8 cellular contexts compared by ENCODE assay signal in genomic region chr17:30823425-30823824, GRCh38. TPM values are rescaled to one million over a fixed set of nuclear protein-coding genes. Genes with fewer than 3 reads are reported as not detected.
DNase-seq lines count a peak whose midpoint lies in the region; ATAC-seq and TF ChIP-seq lines count a peak whose summit lies in the region.

No MANE protein-coding gene starts in this region.

- H3K4me1 ChIP-seq in RWPE2 (ENCODE audit: insufficient read depth, poor library complexity, severe bottlenecking) (peaks cover 31% of the 10 kb centered on the region), esophagus muscularis mucosa (peaks cover 6 to 43% (median 33%) of the 10 kb centered on the region in 4 donors), rectal smooth muscle tissue (ENCODE audit: control insufficient read depth, insufficient read depth, low read length) (peaks cover 4% of the 10 kb centered on the region)

- ATAC-seq in RWPE2 (ENCODE audit: low read depth), result no peak
- no peak for ATAC-seq in GM19452 (IDR thresholded peaks at IDR 0.05; ENCODE audit: unreplicated experiment)
- ATAC-seq in HG03378 (IDR thresholded peaks at IDR 0.05; ENCODE audit: unreplicated experiment), result no peak

- no peak overlapping the region for H3K9ac ChIP-seq in rectal smooth muscle tissue (ENCODE audit: low read length)

- TF ChIP-seq CTCF in GM12865 (IDR thresholded peaks at IDR 0.05; ENCODE audit: insufficient read depth, low read depth, low read length, missing control alignments) (no peak), RWPE2 (IDR thresholded peaks at IDR 0.05; ENCODE audit: poor library complexity, severe bottlenecking) (no peak), esophagus muscularis mucosa (IDR thresholded peaks at IDR 0.05) (no peak)

- H3K9me3 ChIP-seq in RWPE2 (ENCODE audit: severe bottlenecking) (no peaks in the 10 kb centered on the region), esophagus muscularis mucosa (no peaks in the 10 kb centered on the region)

- TF ChIP-seq EP300 in esophagus muscularis mucosa (IDR thresholded peaks at IDR 0.05), result no peak

- intact Hi-C loops in esophagus muscularis mucosa (cut with DNase I), result loop anchor here (10.0 kb wide), 1 partner anchor 109 kb away; no protein-coding TSS in a partner anchor

- peak overlapping the region; percentile 67 for H3K4me3 ChIP-seq in GM12865 (ENCODE audit: low read depth, low read length)
- peak overlapping the region; percentile 67 for H3K4me3 ChIP-seq in RWPE2 (ENCODE audit: severe bottlenecking)
- H3K4me3 ChIP-seq in esophagus muscularis mucosa, result peak overlapping the region; percentile 72 to 90 (median 81)
- peak overlapping the region; percentile 69 for H3K4me3 ChIP-seq in rectal smooth muscle tissue (ENCODE audit: low read length)

- TF ChIP-seq POLR2A in esophagus muscularis mucosa (IDR thresholded peaks at IDR 0.05; ENCODE audit: low read depth), result no peak

- DNase-seq in GM12865 (ENCODE audit: low read depth) (no peak), RWPE2 (ENCODE audit: low spot score) (no peak), esophagus muscularis mucosa (ENCODE audit: extremely low spot score) (no peak), SHP77 treated with DMSO at 0.1 percent for 48 hours (lab: John Stamatoyannopoulos, UW) (no peak), C1 segment of cervical spinal cord (lab: John Stamatoyannopoulos, UW) (no peak)

- no peaks in the 10 kb centered on the region for H3K27me3 ChIP-seq in RWPE2 (ENCODE audit: insufficient read depth, poor library complexity, severe bottlenecking)
- H3K27me3 ChIP-seq in esophagus muscularis mucosa, result no peaks in the 10 kb centered on the region
- H3K27me3 ChIP-seq in rectal smooth muscle tissue (ENCODE audit: control insufficient read depth, insufficient read depth, low read length), result no peaks in the 10 kb centered on the region

- H3K27ac ChIP-seq in RWPE2 (ENCODE audit: poor library complexity, severe bottlenecking) (no peak overlapping the region), esophagus muscularis mucosa (replicated peaks in 1 of 4) (peak overlapping the region in 3 of 4 donors; percentile 73 to 85 (median 78)), rectal smooth muscle tissue (ENCODE audit: low read depth, low read length) (no peak overlapping the region)

- H3K36me3 ChIP-seq in RWPE2 (ENCODE audit: low read depth) (peaks cover 11% of the 10 kb centered on the region), esophagus muscularis mucosa (no peaks in the 10 kb centered on the region), rectal smooth muscle tissue (ENCODE audit: control insufficient read depth, insufficient read depth, low read length) (no peaks in the 10 kb centered on the region)

- 43% methylated on average over 7 of the region's 7 CpGs for WGBS in esophagus muscularis mucosa

RNA-seq across cellular contexts. Expression of gene CRLF3, which starts 1.1 kb away (rescaled TPM):
- 10 to 100 TPM in 2 of 4 donors, 1 to 10 TPM in 2; 8.2 to 11.6 (median 9.9) TPM for total RNA-seq in esophagus muscularis mucosa

RNA-seq across cellular contexts. Expression of gene ATAD5, which starts 8.3 kb away (rescaled TPM):
- total RNA-seq in esophagus muscularis mucosa, result 1 to 10 TPM in 1 of 4 donors, under 1 TPM in 3; 0.33 to 1.7 (median 0.52) TPM

Comparison
In these comparisons a context has a peak if more than half of its experiments do, and no peak if none do; other contexts are left out.
1. H3K27ac ChIP-seq: peak in esophagus muscularis mucosa (3 of 4); none in RWPE2 (single experiment) and rectal smooth muscle tissue (single experiment).
2. Peak in every context shown above with its lines, with median percentiles within 50 percentile points of each other: H3K4me3 ChIP-seq.